In genomic region chr19:2239771-2240770, GRCh38 we compare ENCODE assay signal across 8 cellular contexts. TPM values are rescaled to one million over a fixed set of nuclear protein-coding genes. Genes with fewer than 3 reads are reported as not detected.
DNase-seq lines count a peak whose midpoint lies in the region; ATAC-seq and TF ChIP-seq lines count a peak whose summit lies in the region.

No MANE protein-coding gene starts in this region.

- H3K36me3 Mint-ChIP-seq in neural crest cell (ENCODE audit: low read depth): peaks cover 16% of the 10 kb centered on the region

- H3K4me1 ChIP-seq in SJSA1 (replicated peaks): peaks cover 35% of the 10 kb centered on the region
- peaks cover 52% of the 10 kb centered on the region for H3K4me1 ChIP-seq in effector memory CD4-positive, alpha-beta T cell (ENCODE audit: control insufficient read depth, insufficient read depth, low read length, poor library complexity, severe bottlenecking)

- DNase-seq in GM12864 (ENCODE audit: low read depth) (no peak), SJSA1 (ENCODE audit: low read depth in 1 of 2, low spot score in 2 of 2) (peak in 1 of 2 experiments; percentile 33), neural crest cell (ENCODE audit: low read depth, low spot score) (no peak), NCI-H524 (lab: John Stamatoyannopoulos, UW) (no peak), NCI-H345 (lab: John Stamatoyannopoulos, UW) (no peak)
- peak in 2 of 3 donors; percentile 27 to 30 for DNase-seq in effector memory CD4-positive, alpha-beta T cell

- H3K36me3 ChIP-seq in SJSA1: peaks cover 79% of the 10 kb centered on the region
- H3K36me3 ChIP-seq in effector memory CD4-positive, alpha-beta T cell (ENCODE audit: control insufficient read depth, insufficient read depth, low read length): peaks cover 21% of the 10 kb centered on the region

- peak overlapping the region; percentile 97 for H3K4me3 Mint-ChIP-seq in neural crest cell

- H3K4me1 Mint-ChIP-seq in neural crest cell: peaks cover 64% of the 10 kb centered on the region

- ATAC-seq in HG02678 (IDR thresholded peaks at IDR 0.05; ENCODE audit: unreplicated experiment) (no peak), HG03139 (IDR thresholded peaks at IDR 0.05; ENCODE audit: unreplicated experiment) (no peak)

- H3K9me3 ChIP-seq in SJSA1 (replicated peaks): no peaks in the 10 kb centered on the region; the same call in 1 of the 2 replicates
- no peaks in the 10 kb centered on the region for H3K9me3 ChIP-seq in effector memory CD4-positive, alpha-beta T cell (ENCODE audit: control insufficient read depth, low read length)

- no peaks in the 10 kb centered on the region for H3K27me3 ChIP-seq in SJSA1 (replicated peaks)
- H3K27me3 ChIP-seq in effector memory CD4-positive, alpha-beta T cell (replicated peaks; ENCODE audit: control insufficient read depth, insufficient read depth, low read length, poor library complexity, severe bottlenecking): no peaks in the 10 kb centered on the region

- no peak overlapping the region for H3K27ac ChIP-seq in SJSA1
- peak overlapping the region; percentile 72 for H3K27ac ChIP-seq in effector memory CD4-positive, alpha-beta T cell (ENCODE audit: insufficient read depth, low read length, poor library complexity, severe bottlenecking)

- TF ChIP-seq CTCF in GM12864 (IDR thresholded peaks at IDR 0.05; ENCODE audit: low read depth, low read length, missing control alignments) (no peak), neural crest cell (conservative IDR thresholded peaks at IDR 0.05) (no peak)

- peaks cover 6% of the 10 kb centered on the region for H3K27me3 Mint-ChIP-seq in neural crest cell (ENCODE audit: low read depth)

- H3K27ac Mint-ChIP-seq in neural crest cell (ENCODE audit: unreplicated experiment): peak overlapping the region; percentile 97

- peak overlapping the region; percentile 85 for H3K4me3 ChIP-seq in GM12864 (ENCODE audit: low read depth, low read length)
- peak overlapping the region; percentile 19 for H3K4me3 ChIP-seq in SJSA1
- peak overlapping the region; percentile 58 for H3K4me3 ChIP-seq in effector memory CD4-positive, alpha-beta T cell (ENCODE audit: insufficient read depth, low read depth, low read length, poor library complexity, severe bottlenecking)

- H3K9me3 Mint-ChIP-seq in neural crest cell: no peaks in the 10 kb centered on the region

RNA-seq across cellular contexts. Expression of gene SF3A2, which starts 3.4 kb away (rescaled TPM):
- total RNA-seq in SJSA1 (2014; rRNA removed; shearing (Covaris generic)): 13.8 and 44.9 TPM in 2 replicates
- total RNA-seq in neural crest cell: 186 and 189 TPM in 2 replicates

RNA-seq across cellular contexts. Expression of gene PLEKHJ1, which starts 3.9 kb away (rescaled TPM):
- 91.7 and 116 TPM in 2 replicates for total RNA-seq in SJSA1 (2014; rRNA removed; shearing (Covaris generic))
- 132 and 137 TPM in 2 replicates for total RNA-seq in neural crest cell

RNA-seq across cellular contexts. Expression of gene AMH, which starts 9.1 kb away (rescaled TPM):
- 0.58 TPM in 1 of 2 replicates, not detected in the other for total RNA-seq in SJSA1 (2014; rRNA removed; shearing (Covaris generic))
- 71.6 and 79.1 TPM in 2 replicates for total RNA-seq in neural crest cell

RNA-seq across cellular contexts. Expression of gene JSRP1, which starts 16.1 kb away (rescaled TPM):
- not detected in 2 replicates for total RNA-seq in SJSA1 (2014; rRNA removed; shearing (Covaris generic))
- total RNA-seq in neural crest cell: 0.40 and 0.71 TPM in 2 replicates

RNA-seq across cellular contexts. Expression of gene PEAK3, which starts 41.9 kb away (rescaled TPM):
- not detected in 2 replicates for total RNA-seq in SJSA1 (2014; rRNA removed; shearing (Covaris generic))
- not detected in 2 replicates for total RNA-seq in neural crest cell

Comparison
In these comparisons a context has a peak if more than half of its experiments do, and no peak if none do; other contexts are left out.
1. DNase-seq: peak in effector memory CD4-positive, alpha-beta T cell (2 of 3); none in GM12864 (single experiment), neural crest cell (single experiment), NCI-H524 (0 of 2) and NCI-H345 (single experiment).
2. H3K4me3 ChIP-seq: peak in every context shown above with its lines; median percentile 85 in GM12864; 58 in effector memory CD4-positive, alpha-beta T cell; 19 in SJSA1.
3. RNA of gene AMH, which starts 9.1 kb away (total RNA-seq): 71.6 to 79.1 TPM in neural crest cell; 0.58 TPM in SJSA1; every median in the first group is over 10 times any median in the second.